In the genomic region with DNA sequence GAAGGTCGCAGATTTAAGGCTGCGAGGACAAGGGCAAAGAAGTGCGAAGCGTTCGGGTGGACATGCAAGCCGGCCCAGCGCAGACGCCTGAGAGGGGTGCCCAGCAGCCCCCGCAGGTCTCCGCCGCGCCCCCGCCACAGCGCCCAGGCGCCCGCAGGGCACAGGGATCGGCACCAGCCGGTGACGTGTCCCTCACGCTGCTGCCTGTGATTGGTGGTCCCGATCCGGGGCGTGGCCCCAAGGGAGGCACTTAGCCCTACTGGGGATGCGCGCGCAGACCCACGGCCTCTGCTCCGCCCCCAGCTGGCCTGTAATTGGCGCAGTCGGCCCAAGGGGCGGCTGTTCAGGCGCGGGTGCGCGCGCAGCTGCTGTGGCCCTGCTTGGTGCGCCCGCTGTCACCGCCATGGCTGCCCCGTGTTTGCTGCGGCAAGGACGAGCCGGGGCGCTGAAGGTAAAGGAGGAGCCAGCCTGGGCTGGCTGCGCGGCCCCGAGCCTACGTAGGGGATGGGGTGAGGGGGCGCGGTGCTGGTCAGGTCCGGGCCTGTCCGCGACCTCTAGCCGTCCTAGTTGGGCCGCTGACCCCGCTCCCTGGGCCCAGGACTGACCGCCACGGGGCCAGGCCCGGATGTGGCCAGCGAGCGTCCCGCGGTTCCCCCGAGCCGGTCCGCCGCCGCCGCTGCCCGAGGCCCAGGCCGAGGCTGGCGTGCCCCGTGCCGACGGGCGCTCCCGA, we compare ENCODE assay signal across 7 cellular contexts. TPM values are rescaled to one million over a fixed set of nuclear protein-coding genes. Genes with fewer than 3 reads are reported as not detected.
DNase-seq lines count a peak whose midpoint lies in the region; ATAC-seq, FAIRE-seq and TF ChIP-seq lines count a peak whose summit lies in the region.

TSS of gene NDUFV3 (plus strand) at position 379 of the 730 bp plus-strand sequence. CDS start at position 404, 25 bp downstream.

- ATAC-seq in HG02981 (IDR thresholded peaks at IDR 0.05; ENCODE audit: unreplicated experiment) = peak; percentile 90

- peak within 1 kb of the TSS; percentile 71 for H3K4me3 ChIP-seq in astrocyte of the cerebellum (ENCODE audit: low read depth, low read length)

- in situ Hi-C loops in astrocyte of the cerebellum (cut with HindIII; ENCODE audit: low sequenced_read_pairs) = no loop called here

- FAIRE-seq in GM18507 (lab: Jason Lieb, UNC) = peak; percentile 98

- DNase-seq in GM18507 (ENCODE audit: extremely low spot score, insufficient read length, low read depth) (peak; percentile 98), NCI-H2029 treated with DMSO at 0.1 percent for 48 hours (lab: John Stamatoyannopoulos, UW) (peak; percentile 88), T-helper 9 cell (peak; percentile 100), astrocyte of the cerebellum (ENCODE audit: low read depth) (peak; percentile 90), hepatic stellate cell (ENCODE audit: low spot score) (peak; percentile 98), renal cortical epithelial cell (ENCODE audit: low read depth) (peak; percentile 92)

- no peak for TF ChIP-seq CTCF in astrocyte of the cerebellum (IDR thresholded peaks at IDR 0.05; ENCODE audit: low read depth, low read length, missing control alignments)

RNA-seq across cellular contexts. Expression of gene NDUFV3, which starts in this region (rescaled TPM):
- total RNA-seq in renal cortical epithelial cell = 46.7 and 56.8 TPM in 2 replicates

Comparison
In these comparisons a context has a peak if more than half of its experiments do, and no peak if none do; other contexts are left out.
1. Peak in every context shown above with its lines: DNase-seq, ATAC-seq and H3K4me3 ChIP-seq.